In the genomic region with DNA sequence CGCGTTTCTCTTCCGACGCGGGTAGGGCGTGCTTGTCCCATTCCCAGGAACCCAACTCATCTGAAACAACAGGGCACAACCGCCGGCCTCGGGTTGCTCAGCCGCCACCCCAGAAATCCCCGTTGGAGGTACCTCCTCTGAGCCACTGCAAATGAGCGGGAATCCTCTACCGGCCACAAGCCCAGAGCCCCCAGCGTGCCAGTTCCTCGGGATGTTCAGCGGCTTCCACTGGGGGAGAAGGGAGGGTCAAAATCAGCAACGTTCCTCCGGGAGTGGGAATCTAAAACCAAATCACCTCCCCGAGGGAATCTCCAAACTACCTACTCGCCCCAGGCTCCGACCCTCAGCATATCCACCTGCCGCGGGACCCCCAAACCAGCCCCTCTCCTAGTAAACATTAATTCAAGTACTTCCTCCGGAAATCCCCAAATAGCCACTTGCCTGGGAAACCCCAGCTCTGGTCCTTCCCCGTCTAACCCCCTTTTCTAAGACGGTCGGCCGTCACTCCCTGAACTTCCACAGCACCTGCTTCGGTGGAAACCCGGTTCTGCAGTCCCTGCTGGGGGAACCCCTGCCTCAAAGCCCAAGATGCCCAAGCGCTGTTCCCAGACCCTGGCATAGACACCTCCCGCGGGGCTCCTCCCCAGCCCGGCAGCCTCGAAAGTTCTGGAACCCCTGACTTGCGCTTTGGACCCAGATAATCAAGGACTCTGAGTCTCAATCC, we compare ENCODE assay signal across 8 cellular contexts. TPM values are rescaled to one million over a fixed set of nuclear protein-coding genes. Genes with fewer than 3 reads are reported as not detected.
DNase-seq lines count a peak whose midpoint lies in the region; ATAC-seq and TF ChIP-seq lines count a peak whose summit lies in the region.

No MANE protein-coding gene starts in this region.

- peaks cover 50% of the 10 kb centered on the region for H3K27me3 Mint-ChIP-seq in activated CD8-positive, alpha-beta memory T cell treated with anti-CD3 and anti-CD28 coated beads, Interleukin-2, amount 10 ng/mL, durations not matched to agents 7 days and 5 days
- H3K27me3 Mint-ChIP-seq in T-cell, result peaks cover 41% of the 10 kb centered on the region in 2 donors

- TF ChIP-seq POLR2A in lower leg skin (IDR thresholded peaks at IDR 0.05), result no peak

- H3K36me3 Mint-ChIP-seq in activated CD8-positive, alpha-beta memory T cell treated with anti-CD3 and anti-CD28 coated beads, Interleukin-2, amount 10 ng/mL, durations not matched to agents 7 days and 5 days, result no peaks in the 10 kb centered on the region
- no peaks in the 10 kb centered on the region for H3K36me3 Mint-ChIP-seq in T-cell

- no peak overlapping the region for H3K27ac Mint-ChIP-seq in activated CD8-positive, alpha-beta memory T cell treated with anti-CD3 and anti-CD28 coated beads, Interleukin-2, amount 10 ng/mL, durations not matched to agents 7 days and 5 days
- H3K27ac Mint-ChIP-seq in T-cell, result peak overlapping the region in 1 of 2 donors; percentile 23

- peak overlapping the region; percentile 32 for H3K4me3 Mint-ChIP-seq in activated CD8-positive, alpha-beta memory T cell treated with anti-CD3 and anti-CD28 coated beads, Interleukin-2, amount 10 ng/mL, durations not matched to agents 7 days and 5 days
- peak overlapping the region in 2 of 3 donors; percentile 49 to 60 for H3K4me3 Mint-ChIP-seq in T-cell

- no peak for ATAC-seq in activated CD8-positive, alpha-beta memory T cell treated with anti-CD3 and anti-CD28 coated beads, Interleukin-2, amount 10 ng/mL, durations not matched to agents 7 days and 5 days
- peak; percentile 32 for ATAC-seq in HG02623 (IDR thresholded peaks at IDR 0.05; ENCODE audit: unreplicated experiment)
- no peak for ATAC-seq in T-cell (replicated peaks in 1 of 4)

- peaks cover 18% of the 10 kb centered on the region for H3K4me1 Mint-ChIP-seq in activated CD8-positive, alpha-beta memory T cell treated with anti-CD3 and anti-CD28 coated beads, Interleukin-2, amount 10 ng/mL, durations not matched to agents 7 days and 5 days
- H3K4me1 Mint-ChIP-seq in T-cell, result peaks cover 12 to 16% (median 15%) of the 10 kb centered on the region in 3 donors

- intact Hi-C loops in lower leg skin (cut with DNase I; ENCODE audit: low total_unique reads), result no loop called here

- TF ChIP-seq CTCF in lower leg skin (IDR thresholded peaks at IDR 0.05), result no peak

- DNase-seq in activated CD8-positive, alpha-beta memory T cell treated with anti-CD3 and anti-CD28 coated beads, Interleukin-2, amount 10 ng/mL, durations not matched to agents 7 days and 5 days, result no peak
- DNase-seq in activated CD8-positive, alpha-beta memory T cell treated with anti-CD3 and anti-CD28 coated beads, Interleukin-2, amount 50 U/mL, for 48 hours, result no peak
- DNase-seq in T-cell (no peak), epidermal melanocyte (ENCODE audit: insufficient read length, low spot score) (no peak), lower leg skin (ENCODE audit: low spot score in 2 of 2) (no peak), NCI-H1417 treated with DMSO at 0.1 percent for 48 hours (lab: John Stamatoyannopoulos, UW) (no peak)

- 6 to 11% methylated on average over 20 to 35 of the region's 36 CpGs for WGBS in lower leg skin, 2 donors

- CTCF ChIA-PET in activated CD8-positive, alpha-beta memory T cell treated with anti-CD3 and anti-CD28 coated beads, Interleukin-2, amount 10 ng/mL, durations not matched to agents 7 days and 5 days (lab: Charles Lee), result interaction anchor here (0.7 to 1.7 kb wide), 11 partner anchors 8 to 534 kb away, joined by 3 to 10 read pairs (median 4); no protein-coding TSS in a partner anchor
- CTCF ChIA-PET in T-cell (lab: Charles Lee), result interaction anchor here in 1 of 2 donors (1.1 kb wide), 1 partner anchor 13 kb away, joined by 3 read pairs; no protein-coding TSS in a partner anchor

- peak overlapping the region; percentile 1 for H3K4me3 ChIP-seq in iPS-11a (ENCODE audit: low read depth, low read length)
- no peak overlapping the region for H3K4me3 ChIP-seq in lower leg skin (ENCODE audit: low read depth, poor library complexity, severe bottlenecking)

- no peaks in the 10 kb centered on the region for H3K9me3 Mint-ChIP-seq in activated CD8-positive, alpha-beta memory T cell treated with anti-CD3 and anti-CD28 coated beads, Interleukin-2, amount 10 ng/mL, durations not matched to agents 7 days and 5 days (ENCODE audit: low read depth)
- H3K9me3 Mint-ChIP-seq in T-cell, result no peaks in the 10 kb centered on the region

- POLR2A ChIA-PET in T-cell (lab: Charles Lee), result no interaction called here

RNA-seq across cellular contexts. Expression of gene OXTR, which starts 0.9 kb away (rescaled TPM):
- 1 to 10 TPM; 1.3 to 1.4 TPM for total RNA-seq in activated CD8-positive, alpha-beta memory T cell treated with anti-CD3 and anti-CD28 coated beads, Interleukin-2, amount 10 ng/mL, durations not matched to agents 7 days and 5 days
- total RNA-seq in T-cell, result under 1 TPM; 0.10 to 0.63 (median 0.18) TPM
- total RNA-seq in lower leg skin, result under 1 TPM in 3 of 4 donors, not detected in 1; 0.19 to 0.44 (median 0.19) TPM

RNA-seq across cellular contexts. Expression of gene CAV3, which starts 34.9 kb away (rescaled TPM):
- not detected for total RNA-seq in activated CD8-positive, alpha-beta memory T cell treated with anti-CD3 and anti-CD28 coated beads, Interleukin-2, amount 10 ng/mL, durations not matched to agents 7 days and 5 days
- total RNA-seq in T-cell, result not detected
- total RNA-seq in lower leg skin, result under 1 TPM in 2 of 4 donors, not detected in 2; 0.52 to 0.79 TPM
